Comparison of ENCODE assay signal across 8 cellular contexts in genomic region chr1:17405898-17406759, GRCh38. TPM values are rescaled to one million over a fixed set of nuclear protein-coding genes. Genes with fewer than 3 reads are reported as not detected.
DNase-seq lines count a peak whose midpoint lies in the region; ATAC-seq and TF ChIP-seq lines count a peak whose summit lies in the region.

No MANE protein-coding gene starts in this region.

- H3K27me3 ChIP-seq in left ventricle myocardium inferior (ENCODE audit: low read depth): peaks cover 20% of the 10 kb centered on the region

- H3K9me3 ChIP-seq in left ventricle myocardium inferior (replicated peaks): no peaks in the 10 kb centered on the region

- peak; percentile 47 for ATAC-seq in HG03354 (IDR thresholded peaks at IDR 0.05; ENCODE audit: poor library complexity, severe bottlenecking, unreplicated experiment)
- no peak for ATAC-seq in GM19452 (IDR thresholded peaks at IDR 0.05; ENCODE audit: unreplicated experiment)

- intact Hi-C loops in left ventricle myocardium inferior (cut with micrococcal nuclease): no loop called here

- no peak overlapping the region for H3K27ac ChIP-seq in left ventricle myocardium inferior (replicated peaks)

- H3K4me3 ChIP-seq in left ventricle myocardium inferior: no peak overlapping the region

- peak; percentile 81 for TF ChIP-seq CTCF in left ventricle myocardium inferior (IDR thresholded peaks at IDR 0.05; ENCODE audit: borderline replicate concordance)

- peak; percentile 71 for DNase-seq in Daoy (ENCODE audit: low read depth)
- peak; percentile 71 for DNase-seq in RPMI8226
- peak; percentile 49 for DNase-seq in amniotic epithelial cell (ENCODE audit: low read depth)
- DNase-seq in left ventricle myocardium inferior: peak; percentile 50
- peak; percentile 39 for DNase-seq in renal cortical epithelial cell (ENCODE audit: low read depth)
- DNase-seq in NCI-H2107 treated with DMSO at 0.1 percent for 48 hours (lab: John Stamatoyannopoulos, UW; ENCODE audit: unreplicated experiment): no peak

- peaks cover 9% of the 10 kb centered on the region for H3K4me1 ChIP-seq in left ventricle myocardium inferior

- peaks cover 34% of the 10 kb centered on the region for H3K36me3 ChIP-seq in left ventricle myocardium inferior

RNA-seq across cellular contexts. Expression of gene RCC2, which starts 33.3 kb away (rescaled TPM):
- 114 and 115 TPM in 2 replicates for total RNA-seq in Daoy (2014; rRNA removed; shearing (Covaris generic))
- 10.9 TPM for total RNA-seq in left ventricle myocardium inferior
- 71.7 and 82.0 TPM in 2 replicates for total RNA-seq in renal cortical epithelial cell

RNA-seq across cellular contexts. Expression of gene PADI6, which starts 34.1 kb away (rescaled TPM):
- not detected in 2 replicates for total RNA-seq in Daoy (2014; rRNA removed; shearing (Covaris generic))
- not detected for total RNA-seq in left ventricle myocardium inferior
- total RNA-seq in renal cortical epithelial cell: not detected in 2 replicates
